ENCODE assay signal across 19 cellular contexts in genomic region chr1:24339996-24340395, GRCh38. TPM values are rescaled to one million over a fixed set of nuclear protein-coding genes. Genes with fewer than 3 reads are reported as not detected.
DNase-seq lines count a peak whose midpoint lies in the region; ATAC-seq, FAIRE-seq and TF ChIP-seq lines count a peak whose summit lies in the region.
"Had no signal": no experiment of that assay in that cellular context is flagged by ENCODE, and none has a peak within 500 bp of the region (broad histone marks: within the 10 kb centered on the region; RNA-seq: fewer than 3 reads in every experiment).

No MANE protein-coding gene starts in this region.

- H3K9me3 ChIP-seq in HepG2 (ENCODE audit: low read length): no peaks in the 10 kb centered on the region
- H3K9me3 ChIP-seq in right lobe of liver: no peaks in the 10 kb centered on the region
- no peaks in the 10 kb centered on the region for H3K9me3 ChIP-seq in kidney (ENCODE audit: control insufficient read depth in 1 of 2, low read length in 2 of 2)
- no peaks in the 10 kb centered on the region for H3K9me3 ChIP-seq in neural progenitor cell (ENCODE audit: low read depth)
- H3K9me3 ChIP-seq in HAP-1: no peaks in the 10 kb centered on the region
- no peaks in the 10 kb centered on the region for H3K9me3 ChIP-seq in right atrium auricular region
- H3K9me3 ChIP-seq: A549, BLaER1 had no signal

- H3K36me3 Mint-ChIP-seq in neural progenitor cell (no peaks in the 10 kb centered on the region), type B pancreatic cell (peaks cover 6% of the 10 kb centered on the region)
- H3K36me3 Mint-ChIP-seq: CD14-positive monocyte; CD4-positive, alpha-beta memory T cell had no signal

- H3K9me3 Mint-ChIP-seq in neural progenitor cell (no peaks in the 10 kb centered on the region), type B pancreatic cell (no peaks in the 10 kb centered on the region)
- H3K9me3 Mint-ChIP-seq: CD14-positive monocyte; CD4-positive, alpha-beta memory T cell; HFFc6 had no signal

- no peak overlapping the region for H3K4me3 ChIP-seq in HepG2 (replicated peaks in 1 of 3; ENCODE audit: insufficient read depth in 1 of 3, low read depth in 2 of 3, low read length in 3 of 3)
- no peak overlapping the region for H3K4me3 ChIP-seq in right lobe of liver
- H3K4me3 ChIP-seq in kidney (ENCODE audit: low read length in 2 of 2): no peak overlapping the region
- no peak overlapping the region for H3K4me3 ChIP-seq in neural progenitor cell
- H3K4me3 ChIP-seq in HAP-1: no peak overlapping the region
- no peak overlapping the region for H3K4me3 ChIP-seq in right atrium auricular region
- H3K4me3 ChIP-seq: A549, BLaER1 had no signal

- H3K27ac ChIP-seq in HepG2 (ENCODE audit: extremely low read length, insufficient read depth, low read length) (no peak overlapping the region), right lobe of liver (no peak overlapping the region), kidney (ENCODE audit: low read depth in 2 of 2, low read length in 2 of 2) (no peak overlapping the region), neural progenitor cell (no peak overlapping the region), right atrium auricular region (no peak overlapping the region)
- H3K27ac ChIP-seq: 22Rv1, BLaER1 had no signal

- H3K27ac Mint-ChIP-seq in neural progenitor cell (peak overlapping the region; percentile 91), type B pancreatic cell (peak overlapping the region; percentile 71)
- H3K27ac Mint-ChIP-seq: CD14-positive monocyte; CD4-positive, alpha-beta memory T cell; HFFc6 had no signal

- peaks cover 3 to 46% of the 10 kb centered on the region in 2 experiments; a peak in 4 of 5 replicates for H3K27me3 ChIP-seq in HepG2 (ENCODE audit: control insufficient read depth in 1 of 2, insufficient read depth in 2 of 2, low read length in 2 of 2)
- no peaks in the 10 kb centered on the region for H3K27me3 ChIP-seq in right lobe of liver
- no peaks in the 10 kb centered on the region for H3K27me3 ChIP-seq in neural progenitor cell
- H3K27me3 ChIP-seq in HAP-1 (ENCODE audit: low read depth): no peaks in the 10 kb centered on the region
- H3K27me3 ChIP-seq in right atrium auricular region: no peaks in the 10 kb centered on the region
- H3K27me3 ChIP-seq: BLaER1 had no signal

- no peak for ATAC-seq in HepG2
- no peak for ATAC-seq in right lobe of liver
- ATAC-seq: A549 had no signal

- intact Hi-C loops in HepG2 (cut with micrococcal nuclease; ENCODE audit: unreplicated experiment): no loop called here
- intact Hi-C loops in right lobe of liver (cut with DNase I): no loop called here
- intact Hi-C loops in kidney (cut with DNase I): no loop called here

- TF ChIP-seq CTCF in HepG2 (CRISPR knock-in tag; IDR thresholded peaks at IDR 0.05) (no peak), right lobe of liver (IDR thresholded peaks at IDR 0.05) (no peak), kidney (IDR thresholded peaks at IDR 0.05; ENCODE audit: borderline replicate concordance, extremely low read depth, insufficient read depth) (no peak), neural progenitor cell (IDR thresholded peaks at IDR 0.05) (no peak), type B pancreatic cell (conservative IDR thresholded peaks at IDR 0.05) (no peak), right atrium auricular region (IDR thresholded peaks at IDR 0.05) (no peak)

- H3K4me1 Mint-ChIP-seq in neural progenitor cell: peaks cover 54% of the 10 kb centered on the region
- H3K4me1 Mint-ChIP-seq in type B pancreatic cell (ENCODE audit: unreplicated experiment): peaks cover 33% of the 10 kb centered on the region
- H3K4me1 Mint-ChIP-seq: CD14-positive monocyte; CD4-positive, alpha-beta memory T cell had no signal

- CTCF ChIA-PET in HepG2 (lab: Yijun Ruan, JAX; ENCODE audit: low intra/inter-chr PET ratio, low total read pairs): no interaction called here

- no TSS peak for BruUV-seq in HepG2 (replicated peaks; lab: Mats Ljungman, UMichigan)

- no peak overlapping the region for H3K4me3 Mint-ChIP-seq in neural progenitor cell
- no peak overlapping the region for H3K4me3 Mint-ChIP-seq in type B pancreatic cell
- H3K4me3 Mint-ChIP-seq: CD14-positive monocyte; CD4-positive, alpha-beta memory T cell; HFFc6 had no signal

- in situ Hi-C loops in HepG2 (cut with HindIII; ENCODE audit: extremely low pct_ligation_motif_present, low pct_unique_long_range_greater_than_20kb): no loop called here
- in situ Hi-C loops in HAP-1 (cut with MboI; ENCODE audit: low sequenced_read_pairs): no loop called here

- H3F3A ChIP-seq in neural progenitor cell (ENCODE audit: low read depth): no peaks in the 10 kb centered on the region

- TF ChIP-seq RAD21 in HepG2 (CRISPR knock-in tag; IDR thresholded peaks at IDR 0.05): no peak

- H3K27me3 Mint-ChIP-seq in neural progenitor cell (ENCODE audit: insufficient read depth, low read depth): peaks cover 20% of the 10 kb centered on the region
- no peaks in the 10 kb centered on the region for H3K27me3 Mint-ChIP-seq in type B pancreatic cell

- TF ChIP-seq EP300 in HepG2 (IDR thresholded peaks at IDR 0.05; ENCODE audit: low read depth in 2 of 2, low read length in 2 of 2) (no peak), HepG2 (CRISPR knock-in tag; IDR thresholded peaks at IDR 0.05; ENCODE audit: borderline replicate concordance) (no peak)

- 34% methylated on average over 8 of the region's 8 CpGs for WGBS in HepG2 (ENCODE audit: low lambda C conversion rate)
- 96% methylated on average over 8 of the region's 8 CpGs for WGBS in right lobe of liver (ENCODE audit: insufficient coverage, low coverage, low lambda C conversion rate, missing lambda C conversion rate)

- no peaks in the 10 kb centered on the region for H3K4me1 ChIP-seq in HepG2 (ENCODE audit: insufficient read depth, low read length)
- H3K4me1 ChIP-seq in right lobe of liver: no peaks in the 10 kb centered on the region
- no peaks in the 10 kb centered on the region for H3K4me1 ChIP-seq in kidney (ENCODE audit: control insufficient read depth in 1 of 2, insufficient read depth in 1 of 2, low read depth in 1 of 2, low read length in 2 of 2)
- peaks cover 21% of the 10 kb centered on the region for H3K4me1 ChIP-seq in neural progenitor cell
- no peaks in the 10 kb centered on the region for H3K4me1 ChIP-seq in HAP-1
- no peaks in the 10 kb centered on the region for H3K4me1 ChIP-seq in right atrium auricular region
- H3K4me1 ChIP-seq: A549 had no signal

- no peak for DNase-seq in HepG2 (ENCODE audit: low spot score)
- no peak for DNase-seq in right lobe of liver
- peak; percentile 16 for DNase-seq in kidney
- DNase-seq in neural progenitor cell (ENCODE audit: low spot score): no peak
- DNase-seq in type B pancreatic cell (ENCODE audit: extremely low spot score, unreplicated experiment): no peak
- DNase-seq in NCI-H2171 (lab: John Stamatoyannopoulos, UW): no peak
- no peak for DNase-seq in HAP-1 (ENCODE audit: low spot score in 2 of 2)
- DNase-seq in right atrium auricular region (ENCODE audit: low spot score): no peak
- DNase-seq: AML-193; CD4-positive, alpha-beta memory T cell; DMS79 treated with DMSO at 0.1 percent for 48 hours; GF-D8; HCEC 1CT; HFFc6 had no signal

- H3K4me2 ChIP-seq in HepG2 (ENCODE audit: low read depth, low read length) (no peak overlapping the region), neural progenitor cell (peak overlapping the region; percentile 41)
- H3K4me2 ChIP-seq: A549 had no signal

- POLR2A ChIA-PET in HepG2 (lab: Yijun Ruan, JAX): no interaction called here

- H3K9ac ChIP-seq in HepG2 (ENCODE audit: insufficient read depth, low read depth, low read length): no peak overlapping the region
- no peak overlapping the region for H3K9ac ChIP-seq in kidney (ENCODE audit: low read length in 2 of 2)
- no peak overlapping the region for H3K9ac ChIP-seq in neural progenitor cell
- H3K9ac ChIP-seq: BLaER1 had no signal

- H2AFZ ChIP-seq in HepG2 (ENCODE audit: low read length) (no peak overlapping the region), neural progenitor cell (replicated peaks) (peak overlapping the region; percentile 77)

- H4K20me1 ChIP-seq in HepG2 (ENCODE audit: insufficient read depth, low read length): no peaks in the 10 kb centered on the region
- no peaks in the 10 kb centered on the region for H4K20me1 ChIP-seq in neural progenitor cell (ENCODE audit: low read depth)

- no peaks in the 10 kb centered on the region for H3K79me2 ChIP-seq in HepG2 (ENCODE audit: insufficient read depth, low read length)
- H3K79me2 ChIP-seq in neural progenitor cell (ENCODE audit: low read depth): no peaks in the 10 kb centered on the region

- H3K36me3 ChIP-seq in HepG2 (replicated peaks in 1 of 2; ENCODE audit: control insufficient read depth in 1 of 2, insufficient read depth in 2 of 2, low read length in 2 of 2) (no peaks in the 10 kb centered on the region), right lobe of liver (no peaks in the 10 kb centered on the region), kidney (ENCODE audit: control insufficient read depth in 1 of 2, insufficient read depth in 2 of 2, low read length in 2 of 2) (no peaks in the 10 kb centered on the region), neural progenitor cell (no peaks in the 10 kb centered on the region), HAP-1 (replicated peaks) (no peaks in the 10 kb centered on the region), right atrium auricular region (no peaks in the 10 kb centered on the region)
- H3K36me3 ChIP-seq: BLaER1 had no signal

- FAIRE-seq in HepG2 (lab: Jason Lieb, UNC) (no peak), kidney (lab: Jason Lieb, UNC) (no peak)
- FAIRE-seq: A549 had no signal

- TF ChIP-seq POLR2A in HepG2 (IDR thresholded peaks at IDR 0.05; ENCODE audit: insufficient read depth in 1 of 2, low read depth in 2 of 2, low read length in 2 of 2) (no peak), right lobe of liver (IDR thresholded peaks at IDR 0.05) (no peak)

RNA-seq across cellular contexts. Expression of gene GRHL3, which starts 20.8 kb away (rescaled TPM):
- total RNA-seq in HepG2 (2016; rRNA removed; fragmentation: Illumina TruSeq; extraction: Trizol) (not detected in 2 replicates), right lobe of liver (under 1 TPM in 5 of 6 experiments, not detected in 1; 0.20 to 1.00 (median 0.26) TPM), kidney (1.7 TPM), neural progenitor cell (ENCODE audit: low replicate concordance) (1.1 and 1.5 TPM in 2 replicates), type B pancreatic cell (ENCODE audit: low replicate concordance) (70.6 and 194 TPM in 2 replicates), right atrium auricular region (under 1 TPM in 1 of 2 donors, not detected in 1; 0.24 TPM)
- not detected in 2 replicates for total RNA-seq in HepG2 (2016; cell fraction: cytosol; rRNA removed; fragmentation: Illumina TruSeq; extraction: Trizol; ENCODE audit: low read depth)
- not detected in 2 replicates for total RNA-seq in HepG2 (2016; cell fraction: insoluble cytoplasmic fraction; rRNA removed; fragmentation: Illumina TruSeq; extraction: Trizol)
- not detected in 2 replicates for total RNA-seq in HepG2 (2016; cell fraction: membrane; rRNA removed; fragmentation: Illumina TruSeq; extraction: Trizol)
- not detected in 2 replicates for total RNA-seq in HepG2 (2016; cell fraction: nucleus; rRNA removed; fragmentation: Illumina TruSeq; extraction: Trizol)
- polyA plus RNA-seq in HepG2 (2011; rRNA removed) (not detected in 2 replicates), kidney (ENCODE audit: insufficient read depth, low read depth, low replicate concordance) (0.32 TPM)
- polyA plus RNA-seq in HepG2 (2011; cell fraction: cytosol; rRNA removed): not detected in 2 replicates
- not detected in 2 replicates for polyA plus RNA-seq in HepG2 (2011; cell fraction: nucleus; rRNA removed)
- not detected in 2 replicates for polyA plus RNA-seq in HepG2 (2012)
- not detected in 2 replicates for polyA plus RNA-seq in HepG2 (2016; cell fraction: cytosol; fragmentation: Illumina TruSeq; extraction: Trizol; ENCODE audit: low read depth)
- polyA plus RNA-seq in HepG2 (2016; cell fraction: insoluble cytoplasmic fraction; fragmentation: Illumina TruSeq; extraction: Trizol; ENCODE audit: low read depth): not detected in 2 replicates
- polyA plus RNA-seq in HepG2 (2016; cell fraction: membrane; fragmentation: Illumina TruSeq; extraction: Trizol; ENCODE audit: low read depth): not detected in 2 replicates
- 0.53 TPM in 1 of 2 replicates, not detected in the other for polyA plus RNA-seq in HepG2 (2016; cell fraction: nucleus; fragmentation: Illumina TruSeq; extraction: Trizol; ENCODE audit: insufficient read depth, low read depth)
- polyA minus RNA-seq in HepG2 (2011; rRNA and poly(A)+ RNA removed; ENCODE audit: low replicate concordance): not detected in 2 replicates
- polyA minus RNA-seq in HepG2 (2011; cell fraction: cytosol; rRNA and poly(A)+ RNA removed): not detected in 2 replicates
- not detected in 2 replicates for polyA minus RNA-seq in HepG2 (2011; cell fraction: nucleus; rRNA and poly(A)+ RNA removed)
- total RNA-seq: CD4-positive, alpha-beta memory T cell; H4; HFFc6 had no signal
- polyA plus RNA-seq: CD14-positive monocyte; CD4-positive, alpha-beta memory T cell had no signal

Comparison
In these comparisons a context has a peak if more than half of its experiments do, and no peak if none do; other contexts are left out.
1. RNA of gene GRHL3, which starts 20.8 kb away (total RNA-seq): 70.6 to 194 TPM in type B pancreatic cell; 1.7 TPM in kidney (single experiment), 1.1 to 1.5 TPM in neural progenitor cell, 0.20 to 1.00 TPM in right lobe of liver, 0.24 TPM in right atrium auricular region and not detected in HepG2; every median in the first group is over 10 times any median in the second.